In the genomic region with DNA sequence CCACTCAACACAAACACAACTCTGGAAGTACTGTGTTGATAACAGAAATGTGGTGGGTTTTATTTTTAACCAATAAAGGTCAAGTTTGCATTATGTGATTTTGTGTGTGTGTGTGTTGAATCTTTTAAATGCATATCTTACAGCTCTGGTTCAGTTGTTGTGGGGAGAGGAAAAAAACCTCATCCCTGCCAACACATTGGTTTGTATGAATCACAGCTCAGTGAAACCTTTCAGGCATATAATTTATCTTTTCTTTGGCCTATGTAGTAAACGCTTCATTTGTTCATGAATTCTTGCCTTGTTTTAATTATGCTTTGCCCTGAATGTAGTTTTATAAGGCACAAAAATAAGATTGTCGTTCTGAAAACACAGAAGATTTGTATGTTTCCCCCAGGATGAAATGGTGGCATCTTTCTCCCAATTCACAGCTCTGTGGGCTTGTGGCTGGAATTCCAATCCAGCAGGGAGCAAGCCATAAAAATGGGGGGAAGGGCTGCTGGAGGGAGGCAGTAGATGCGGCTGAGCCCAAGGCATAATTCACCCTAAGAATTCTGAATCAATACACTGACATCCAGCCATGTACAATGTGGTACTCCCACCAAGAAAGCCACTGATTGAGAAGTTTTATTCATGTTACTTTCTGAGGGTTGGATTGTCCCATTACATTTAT, we compare ENCODE assay signal across 19 cellular contexts. TPM values are rescaled to one million over a fixed set of nuclear protein-coding genes. Genes with fewer than 3 reads are reported as not detected.
DNase-seq lines count a peak whose midpoint lies in the region; ATAC-seq lines count a peak whose summit lies in the region.
"Had no signal": no experiment of that assay in that cellular context is flagged by ENCODE, and none has a peak within 500 bp of the region (broad histone marks: within the 10 kb centered on the region; RNA-seq: fewer than 3 reads in every experiment).

No MANE protein-coding gene starts in this region.

- H3K79me2 ChIP-seq in mesendoderm (ENCODE audit: control insufficient read depth, insufficient read depth, low read length), result no peaks in the 10 kb centered on the region

- no peaks in the 10 kb centered on the region for H3K4me1 ChIP-seq in mesendoderm (ENCODE audit: control insufficient read depth, low read depth, low read length)

- no peak overlapping the region for H3K4ac ChIP-seq in mesendoderm (ENCODE audit: low read depth, low read length)

- H2BK5ac ChIP-seq in mesendoderm (ENCODE audit: low read length), result no peak overlapping the region

- H3K36me3 ChIP-seq in MG63, result no peaks in the 10 kb centered on the region
- H3K36me3 ChIP-seq in mesendoderm (ENCODE audit: control insufficient read depth, insufficient read depth, low read length), result no peaks in the 10 kb centered on the region

- ATAC-seq in activated CD8-positive, alpha-beta memory T cell treated with anti-CD3 and anti-CD28 coated beads, Interleukin-2, amount 10 ng/mL, durations not matched to agents 7 days and 5 days, result no peak
- no peak for ATAC-seq in HG03565 (IDR thresholded peaks at IDR 0.05; ENCODE audit: unreplicated experiment)
- ATAC-seq: sciatic nerve; stimulated activated memory B cell treated with anti-CD40 and anti-IgM and Interleukin-4, amounts not matched to agents 10 μg/mL and 1 μg/mL and 100 μg/mL, for 72 hours had no signal

- H3K9ac ChIP-seq in mesendoderm (ENCODE audit: low read length), result no peak overlapping the region

- H3K18ac ChIP-seq in mesendoderm (ENCODE audit: low read length), result no peak overlapping the region

- H3K9me3 ChIP-seq in MG63, result no peaks in the 10 kb centered on the region

- no peak overlapping the region for H4K5ac ChIP-seq in mesendoderm (ENCODE audit: low read length)

- H3K27ac ChIP-seq in mesendoderm (ENCODE audit: low read depth, low read length), result no peak overlapping the region
- H3K27ac ChIP-seq: PC-9 had no signal

- no peak overlapping the region for H3K56ac ChIP-seq in mesendoderm (ENCODE audit: low read length)

- CTCF ChIA-PET in activated CD8-positive, alpha-beta memory T cell treated with anti-CD3 and anti-CD28 coated beads, Interleukin-2, amount 10 ng/mL, durations not matched to agents 7 days and 5 days (lab: Charles Lee), result no interaction called here

- H3K27me3 ChIP-seq in MG63, result no peaks in the 10 kb centered on the region
- H3K27me3 ChIP-seq in mesendoderm (ENCODE audit: insufficient read depth, low read length, poor library complexity), result no peaks in the 10 kb centered on the region

- DNase-seq in AG08396 (ENCODE audit: low spot score) (peak; percentile 15), MG63 (peak; percentile 28), epidermal melanocyte (ENCODE audit: insufficient read length, low spot score) (peak; percentile 69), mesendoderm (peak; percentile 45), NCI-H2029 treated with DMSO at 0.1 percent for 48 hours (lab: John Stamatoyannopoulos, UW) (no peak)
- DNase-seq in activated CD8-positive, alpha-beta memory T cell treated with anti-CD3 and anti-CD28 coated beads, Interleukin-2, amount 10 ng/mL, durations not matched to agents 7 days and 5 days, result no peak
- no peak for DNase-seq in stimulated activated CD4-positive, alpha-beta T cell treated with anti-CD3 and anti-CD28 coated beads, Interleukin-4, amount 100 ng/mL, for 24 hours
- DNase-seq: activated CD4-positive, CD25-positive, alpha-beta regulatory T cell; activated naive CD4-positive, alpha-beta T cell treated with anti-CD3 and anti-CD28 coated beads, Interleukin-2, amount 50 U/mL, for 16 hours; hippocampal formation; NCI-H1694; NCI-H524; PC-9 had no signal

- H3K79me1 ChIP-seq in mesendoderm (ENCODE audit: low read length), result no peaks in the 10 kb centered on the region

- no peak overlapping the region for H2AK5ac ChIP-seq in mesendoderm (ENCODE audit: low read length)

- H3K4me3 ChIP-seq in MG63, result no peak overlapping the region
- H3K4me3 ChIP-seq in mesendoderm (ENCODE audit: low read length), result no peak overlapping the region
- H3K4me3 ChIP-seq: lung, PC-9 had no signal

- H3K4me3 Mint-ChIP-seq in activated CD8-positive, alpha-beta memory T cell treated with anti-CD3 and anti-CD28 coated beads, Interleukin-2, amount 10 ng/mL, durations not matched to agents 7 days and 5 days, result no peak overlapping the region
- H3K4me3 Mint-ChIP-seq: neural crest cell; stimulated activated memory B cell treated with anti-CD40 and anti-IgM and Interleukin-4, amounts not matched to agents 10 μg/mL and 1 μg/mL and 100 μg/mL, for 72 hours had no signal

- no CpG with 5 or more reads among the region's 3 CpGs for WGBS in mesendoderm (ENCODE audit: extremely low coverage, insufficient coverage, low lambda C conversion rate)

- no peak overlapping the region for H3K27ac Mint-ChIP-seq in activated CD8-positive, alpha-beta memory T cell treated with anti-CD3 and anti-CD28 coated beads, Interleukin-2, amount 10 ng/mL, durations not matched to agents 7 days and 5 days
- H3K27ac Mint-ChIP-seq: stimulated activated memory B cell treated with anti-CD40 and anti-IgM and Interleukin-4, amounts not matched to agents 10 μg/mL and 1 μg/mL and 100 μg/mL, for 72 hours had no signal

- H3K4me2 ChIP-seq in mesendoderm (ENCODE audit: low read length), result no peak overlapping the region
- H3K4me2 ChIP-seq: PC-9 had no signal

- no peak overlapping the region for H3K23ac ChIP-seq in mesendoderm (ENCODE audit: low read length)

- H3K36me3 Mint-ChIP-seq in activated CD8-positive, alpha-beta memory T cell treated with anti-CD3 and anti-CD28 coated beads, Interleukin-2, amount 10 ng/mL, durations not matched to agents 7 days and 5 days, result no peaks in the 10 kb centered on the region

- no peak overlapping the region for H4K8ac ChIP-seq in mesendoderm (ENCODE audit: low read depth, low read length)

- H3K4me1 Mint-ChIP-seq in activated CD8-positive, alpha-beta memory T cell treated with anti-CD3 and anti-CD28 coated beads, Interleukin-2, amount 10 ng/mL, durations not matched to agents 7 days and 5 days, result no peaks in the 10 kb centered on the region
- H3K4me1 Mint-ChIP-seq: stimulated activated memory B cell treated with anti-CD40 and anti-IgM and Interleukin-4, amounts not matched to agents 10 μg/mL and 1 μg/mL and 100 μg/mL, for 72 hours had no signal

- no peaks in the 10 kb centered on the region for H3K9me3 Mint-ChIP-seq in activated CD8-positive, alpha-beta memory T cell treated with anti-CD3 and anti-CD28 coated beads, Interleukin-2, amount 10 ng/mL, durations not matched to agents 7 days and 5 days (ENCODE audit: low read depth)
- H3K9me3 Mint-ChIP-seq: neural crest cell; stimulated activated memory B cell treated with anti-CD40 and anti-IgM and Interleukin-4, amounts not matched to agents 10 μg/mL and 1 μg/mL and 100 μg/mL, for 72 hours had no signal

- H3K27me3 Mint-ChIP-seq in activated CD8-positive, alpha-beta memory T cell treated with anti-CD3 and anti-CD28 coated beads, Interleukin-2, amount 10 ng/mL, durations not matched to agents 7 days and 5 days, result peaks cover 10% of the 10 kb centered on the region
- H3K27me3 Mint-ChIP-seq: stimulated activated memory B cell treated with anti-CD40 and anti-IgM and Interleukin-4, amounts not matched to agents 10 μg/mL and 1 μg/mL and 100 μg/mL, for 72 hours had no signal

- H2BK120ac ChIP-seq in mesendoderm (ENCODE audit: low read depth, low read length), result no peak overlapping the region

- no peak overlapping the region for H2BK15ac ChIP-seq in mesendoderm (replicated peaks; ENCODE audit: low read depth)

RNA-seq across cellular contexts. Expression of a gene that starts 45.1 kb away (rescaled TPM):
- total RNA-seq in MG63 (2014; rRNA removed; shearing (Covaris generic); ENCODE audit: low replicate concordance), result not detected in 2 replicates
- polyA plus RNA-seq in mesendoderm (2013, experiment 1 of 2), result 0.13 TPM
- 0.11 TPM for polyA plus RNA-seq in mesendoderm (2013, experiment 2 of 2)
- under 1 TPM in 1 of 2 experiments, not detected in 1; 0.14 TPM for total RNA-seq in activated CD8-positive, alpha-beta memory T cell treated with anti-CD3 and anti-CD28 coated beads, Interleukin-2, amount 10 ng/mL, durations not matched to agents 7 days and 5 days
- total RNA-seq: endothelial cell of umbilical vein, neural crest cell had no signal
- polyA plus RNA-seq: endothelial cell of umbilical vein had no signal

Comparison
In these comparisons a context has a peak if more than half of its experiments do, and no peak if none do; other contexts are left out.
1. DNase-seq: peak in AG08396 (single experiment), MG63 (single experiment), epidermal melanocyte (single experiment) and mesendoderm (single experiment); none in activated CD8-positive, alpha-beta memory T cell treated with anti-CD3 and anti-CD28 coated beads, Interleukin-2, amount 10 ng/mL, durations not matched to agents 7 days and 5 days (single experiment), NCI-H2029 treated with DMSO at 0.1 percent for 48 hours (single experiment) and stimulated activated CD4-positive, alpha-beta T cell treated with anti-CD3 and anti-CD28 coated beads, Interleukin-4, amount 100 ng/mL, for 24 hours (single experiment).